ENCODE assay signal across 9 cellular contexts in the genomic region with DNA sequence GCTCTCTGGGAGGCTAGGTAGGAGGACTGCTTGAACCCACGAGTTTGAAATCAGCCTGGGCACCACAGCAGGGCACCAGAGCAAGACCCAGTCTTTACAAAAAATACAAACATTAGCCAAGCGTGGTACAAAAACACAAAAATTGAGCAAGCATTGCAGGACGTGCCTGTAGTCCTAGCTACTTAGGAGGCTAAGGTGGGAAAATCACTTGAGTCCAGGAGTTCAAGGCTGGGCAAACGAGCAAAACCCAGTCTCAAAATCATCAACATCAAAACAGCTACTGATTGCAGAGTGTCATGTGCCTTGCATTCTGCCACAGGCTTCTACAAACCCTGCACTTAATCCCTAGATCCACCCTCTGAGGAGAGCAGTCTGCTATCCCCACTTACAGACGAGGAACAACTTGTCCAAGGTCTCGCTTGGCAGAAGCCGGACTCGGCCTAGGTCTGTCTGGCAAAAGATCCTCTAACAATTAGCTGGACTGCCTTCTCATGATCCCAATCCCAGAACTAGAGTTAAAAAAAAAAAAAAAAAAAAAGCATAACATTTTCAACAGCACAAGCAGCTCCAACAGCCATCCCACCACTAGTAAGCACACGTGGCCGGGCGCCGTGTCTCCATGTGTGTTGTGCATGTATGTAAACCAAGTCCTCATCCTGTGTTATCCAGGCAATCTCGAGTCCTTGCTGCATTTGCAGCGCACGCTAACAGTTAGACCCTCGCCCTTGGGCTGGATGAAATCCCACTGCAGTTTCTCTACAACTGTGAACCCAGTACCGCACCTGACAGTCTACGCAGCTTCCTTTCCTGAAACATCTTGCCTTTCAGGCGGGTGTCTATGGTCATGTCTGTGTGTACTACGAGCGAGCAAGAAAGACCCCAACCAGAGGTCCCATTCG. TPM values are rescaled to one million over a fixed set of nuclear protein-coding genes. Genes with fewer than 3 reads are reported as not detected.
DNase-seq lines count a peak whose midpoint lies in the region; ATAC-seq and TF ChIP-seq lines count a peak whose summit lies in the region.
"Had no signal": no experiment of that assay in that cellular context is flagged by ENCODE, and none has a peak within 500 bp of the region (broad histone marks: within the 10 kb centered on the region; RNA-seq: fewer than 3 reads in every experiment).

No MANE protein-coding gene starts in this region.

- H4K5ac ChIP-seq in H9 (ENCODE audit: insufficient read length, low read depth, low read length) = no peak overlapping the region

- intact Hi-C loops in left colon (cut with DNase I, micrococcal nuclease) = no loop called here

- no peak overlapping the region; a peak in 1 of 7 replicates for H3K27ac Mint-ChIP-seq in H9
- H3K27ac Mint-ChIP-seq in T-helper 2 cell treated with Interferon-gamma antibody and Interleukin-4, amounts not matched to agents 5 μg/mL and 100 μg/mL, for 36 hours = peak overlapping the region; percentile 98

- peak overlapping the region; percentile 80 for H3K4me2 ChIP-seq in H9 (ENCODE audit: insufficient read depth, insufficient read length, low read length)

- TF ChIP-seq CTCF in H9 (conservative IDR thresholded peaks at IDR 0.05) = no peak
- TF ChIP-seq CTCF in fibroblast of the aortic adventitia (IDR thresholded peaks at IDR 0.05; ENCODE audit: insufficient read depth, low read length) = no peak

- H2BK5ac ChIP-seq in H9 (ENCODE audit: insufficient read length, low read length) = no peak overlapping the region

- H3K9ac ChIP-seq in H9 (ENCODE audit: extremely low read depth, insufficient read length, low read length) (peak overlapping the region; percentile 42), skeletal muscle tissue (ENCODE audit: low read depth in 1 of 3, low read length in 3 of 3) (peak overlapping the region; percentile 83 to 94 (median 84))

- WGBS in H9 (ENCODE audit: extremely low coverage, insufficient read length, low lambda C conversion rate) = no CpG with 5 or more reads among the region's 22 CpGs

- no peak overlapping the region for H3K14ac ChIP-seq in H9 (ENCODE audit: insufficient read depth, low read length)

- H3K79me1 ChIP-seq in H9 (ENCODE audit: insufficient read depth, low read depth, low read length, poor library complexity, severe bottlenecking) = peaks cover 18% of the 10 kb centered on the region

- no peak overlapping the region for H2BK12ac ChIP-seq in H9 (ENCODE audit: insufficient read length, low read depth, low read length)

- no peak overlapping the region for H3K27ac ChIP-seq in H9 (ENCODE audit: insufficient read length, low read depth, low read length)
- H3K27ac ChIP-seq in skeletal muscle tissue (ENCODE audit: low read depth, low read length) = peak overlapping the region; percentile 54

- peaks cover 46% of the 10 kb centered on the region; the same call in 1 of the 2 replicates for H3K79me2 ChIP-seq in H9 (ENCODE audit: insufficient read depth, low read length)

- H2AFZ ChIP-seq in H9 (ENCODE audit: low read length) = no peak overlapping the region

- peaks cover 9% of the 10 kb centered on the region for H3K23me2 ChIP-seq in H9 (ENCODE audit: insufficient read length, low read depth, low read length, poor library complexity, severe bottlenecking)

- no peak overlapping the region for H2BK120ac ChIP-seq in H9 (ENCODE audit: low read depth, low read length, poor library complexity, severe bottlenecking)

- no peak for ATAC-seq in left colon
- no peak for ATAC-seq in GM19463 (IDR thresholded peaks at IDR 0.05; ENCODE audit: unreplicated experiment)
- ATAC-seq in HG02870 (IDR thresholded peaks at IDR 0.05; ENCODE audit: unreplicated experiment) = no peak
- ATAC-seq in HG03342 (IDR thresholded peaks at IDR 0.05; ENCODE audit: unreplicated experiment) = no peak

- no peaks in the 10 kb centered on the region for H3K9me3 Mint-ChIP-seq in H9
- no peaks in the 10 kb centered on the region for H3K9me3 Mint-ChIP-seq in T-helper 2 cell treated with Interferon-gamma antibody and Interleukin-4, amounts not matched to agents 5 μg/mL and 100 μg/mL, for 36 hours

- H3K36me3 Mint-ChIP-seq in H9 (ENCODE audit: insufficient read depth in 1 of 3, low read depth in 3 of 3) = peaks cover 2 to 10% (median 5%) of the 10 kb centered on the region in 3 experiments; a peak in 6 of 7 replicates
- peaks cover 47% of the 10 kb centered on the region for H3K36me3 Mint-ChIP-seq in T-helper 2 cell treated with Interferon-gamma antibody and Interleukin-4, amounts not matched to agents 5 μg/mL and 100 μg/mL, for 36 hours (ENCODE audit: low read depth)

- H2AK5ac ChIP-seq in H9 (ENCODE audit: insufficient read length, low read length) = no peak overlapping the region

- H3K27me3 ChIP-seq in H9 (ENCODE audit: insufficient read depth, low read length) = no peaks in the 10 kb centered on the region
- no peaks in the 10 kb centered on the region for H3K27me3 ChIP-seq in skeletal muscle tissue (ENCODE audit: control insufficient read depth in 3 of 3, insufficient read depth in 3 of 3, low read length in 3 of 3)

- H3T11ph ChIP-seq in H9 (ENCODE audit: low read length) = no peak overlapping the region

- peak overlapping the region; percentile 97 to 99 for H3K4me3 Mint-ChIP-seq in H9
- H3K4me3 Mint-ChIP-seq in T-helper 2 cell treated with Interferon-gamma antibody and Interleukin-4, amounts not matched to agents 5 μg/mL and 100 μg/mL, for 36 hours = peak overlapping the region; percentile 99

- no peak overlapping the region for H3K18ac ChIP-seq in H9 (ENCODE audit: insufficient read length, low read depth, low read length)

- peaks cover 3% of the 10 kb centered on the region for H4K20me1 ChIP-seq in H9 (ENCODE audit: control insufficient read depth, insufficient read depth, insufficient read length)

- no peak overlapping the region for H4K8ac ChIP-seq in H9 (replicated peaks; ENCODE audit: insufficient read length, low read depth, low read length)

- H4K91ac ChIP-seq in H9 (ENCODE audit: insufficient read length, low read depth, low read length) = no peak overlapping the region

- DNase-seq in H9 = no peak
- no peak for DNase-seq in T-helper 2 cell treated with Interferon-gamma antibody and Interleukin-4, amounts not matched to agents 5 μg/mL and 100 μg/mL, for 36 hours (ENCODE audit: low spot score)
- peak; percentile 10 for DNase-seq in fibroblast of the aortic adventitia (ENCODE audit: low read depth)
- DNase-seq in left colon = no peak
- DNase-seq: NCI-H510A had no signal

- no peak overlapping the region for H3K56ac ChIP-seq in H9 (ENCODE audit: insufficient read length, low read depth, low read length)

- no peak overlapping the region for H3K4ac ChIP-seq in H9 (ENCODE audit: low read depth, low read length)

- H3K4me3 ChIP-seq in fibroblast of the aortic adventitia (ENCODE audit: low read depth, low read length) = peak overlapping the region; percentile 85
- peak overlapping the region; percentile 79 to 92 (median 86) for H3K4me3 ChIP-seq in skeletal muscle tissue (ENCODE audit: low read length in 3 of 3)

- H2BK20ac ChIP-seq in H9 (ENCODE audit: low read depth, low read length, poor library complexity, severe bottlenecking) = no peak overlapping the region

- H3K4me1 ChIP-seq in H9 (ENCODE audit: insufficient read depth, low read length) (peaks cover 12% of the 10 kb centered on the region; the same call in 1 of the 2 replicates), skeletal muscle tissue (ENCODE audit: control insufficient read depth in 3 of 3, insufficient read depth in 3 of 3, low read length in 3 of 3) (peaks cover 48 to 63% (median 61%) of the 10 kb centered on the region in 3 donors)

- peaks cover 0 to 4% (median 4%) of the 10 kb centered on the region in 3 donors for H3K36me3 ChIP-seq in skeletal muscle tissue (ENCODE audit: control insufficient read depth in 3 of 3, insufficient read depth in 3 of 3, low read length in 3 of 3)

- no peaks in the 10 kb centered on the region; the same call in 1 of the 2 replicates for H3K27me3 Mint-ChIP-seq in H9 (ENCODE audit: low read depth)
- no peaks in the 10 kb centered on the region for H3K27me3 Mint-ChIP-seq in T-helper 2 cell treated with Interferon-gamma antibody and Interleukin-4, amounts not matched to agents 5 μg/mL and 100 μg/mL, for 36 hours (ENCODE audit: low read depth)

- no peak overlapping the region for H3K23ac ChIP-seq in H9 (ENCODE audit: insufficient read length, low read depth, low read length)

- H3K9me3 ChIP-seq in H9 (ENCODE audit: control insufficient read depth, low read depth, low read length) (no peaks in the 10 kb centered on the region), skeletal muscle tissue (ENCODE audit: control insufficient read depth in 3 of 3, low read length in 3 of 3) (no peaks in the 10 kb centered on the region)

- H3K4me1 Mint-ChIP-seq in H9 = peaks cover 45 to 53% of the 10 kb centered on the region in 2 experiments
- H3K4me1 Mint-ChIP-seq in T-helper 2 cell treated with Interferon-gamma antibody and Interleukin-4, amounts not matched to agents 5 μg/mL and 100 μg/mL, for 36 hours (ENCODE audit: low read depth) = peaks cover 54% of the 10 kb centered on the region

- H2BK15ac ChIP-seq in H9 (ENCODE audit: low read depth, low read length) = no peak overlapping the region

RNA-seq across cellular contexts. Expression of gene PPP6R1, which starts 2.0 kb away (rescaled TPM):
- total RNA-seq in H9 (2021) = 76.2 and 79.7 TPM in 2 replicates
- total RNA-seq in fibroblast of the aortic adventitia (ENCODE audit: low replicate concordance) = 39.0 and 41.5 TPM in 2 replicates
- 11.0 TPM for total RNA-seq in skeletal muscle tissue
- total RNA-seq in left colon = 10 to 100 TPM; 56.6 to 59.5 TPM

RNA-seq across cellular contexts. Expression of gene HSPBP1, which starts 23.1 kb away (rescaled TPM):
- total RNA-seq in H9 (2021) = 47.4 and 50.7 TPM in 2 replicates
- 29.1 and 48.3 TPM in 2 replicates for total RNA-seq in fibroblast of the aortic adventitia (ENCODE audit: low replicate concordance)
- 10.4 TPM for total RNA-seq in skeletal muscle tissue
- 10 to 100 TPM; 28.4 to 35.2 TPM for total RNA-seq in left colon

RNA-seq across cellular contexts. Expression of gene BRSK1, which starts 27.0 kb away (rescaled TPM):
- 43.5 and 47.0 TPM in 2 replicates for total RNA-seq in H9 (2021)
- 5.2 and 9.0 TPM in 2 replicates for total RNA-seq in fibroblast of the aortic adventitia (ENCODE audit: low replicate concordance)
- 0.52 TPM for total RNA-seq in skeletal muscle tissue
- total RNA-seq in left colon = 1 to 10 TPM in 1 of 2 donors, under 1 TPM in 1; 0.95 to 1.3 TPM

RNA-seq across cellular contexts. Expression of gene TMEM86B, which starts 28.2 kb away (rescaled TPM):
- total RNA-seq in H9 (2021) (3.6 and 4.5 TPM in 2 replicates), fibroblast of the aortic adventitia (ENCODE audit: low replicate concordance) (1.7 and 1.8 TPM in 2 replicates), skeletal muscle tissue (0.52 TPM), left colon (1 to 10 TPM; 2.2 to 2.9 TPM)

RNA-seq across cellular contexts. Expression of gene PTPRH, which starts 47.5 kb away (rescaled TPM):
- total RNA-seq in H9 (2021) = 0.24 and 0.33 TPM in 2 replicates
- total RNA-seq in fibroblast of the aortic adventitia (ENCODE audit: low replicate concordance) = 6.5 and 7.8 TPM in 2 replicates
- under 0.01 TPM for total RNA-seq in skeletal muscle tissue
- total RNA-seq in left colon = 100 to 1,000 TPM in 1 of 2 donors, 10 to 100 TPM in 1; 95.7 to 104 TPM
